In the genomic region with DNA sequence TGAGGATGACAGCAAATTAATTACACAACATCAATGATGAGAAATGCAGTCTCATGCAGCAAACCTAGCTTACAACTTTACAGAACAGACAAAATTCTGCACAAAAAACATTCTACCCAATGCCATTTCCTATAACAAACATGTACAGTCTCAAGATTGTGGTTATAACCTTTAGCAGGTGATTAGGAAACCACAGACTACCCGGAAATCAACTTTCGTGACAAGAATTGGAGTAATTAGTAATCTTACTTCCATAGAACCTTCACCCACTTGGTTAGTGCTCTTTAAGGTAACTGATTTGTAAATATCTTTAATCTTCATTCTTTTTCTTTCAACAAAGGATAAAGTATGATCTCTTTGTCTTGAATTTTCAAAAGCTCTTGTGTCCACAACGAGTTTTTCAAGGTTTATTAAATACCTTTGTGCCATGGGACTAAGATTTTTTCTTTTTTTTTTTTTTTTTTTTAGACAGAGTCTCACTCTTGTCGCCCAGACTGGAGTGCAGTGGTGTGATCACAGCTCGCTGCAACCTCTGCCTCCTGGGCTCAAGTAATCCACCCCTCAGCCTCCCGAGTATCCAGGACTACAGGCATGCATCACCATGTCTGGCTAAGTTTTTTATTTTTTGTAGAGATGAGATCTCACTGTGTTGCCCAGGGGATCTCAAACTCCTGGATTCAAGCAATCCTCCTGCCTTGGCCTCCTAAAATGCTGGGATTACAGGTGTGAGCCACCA, we compare ENCODE assay signal across 8 cellular contexts.
DNase-seq lines count a peak whose midpoint lies in the region; ATAC-seq and TF ChIP-seq lines count a peak whose summit lies in the region.

No MANE protein-coding gene starts in this region.

- intact Hi-C loops in activated CD8-positive, alpha-beta T cell treated with anti-CD3 and anti-CD28 coated beads for 36 hours (cut with micrococcal nuclease) = no loop called here

- peaks cover 22% of the 10 kb centered on the region for H3K9me3 Mint-ChIP-seq in activated CD8-positive, alpha-beta T cell treated with anti-CD3 and anti-CD28 coated beads for 36 hours
- peaks cover 13 to 20% of the 10 kb centered on the region in 2 donors for H3K9me3 Mint-ChIP-seq in stimulated activated naive B cell treated with anti-CD40 and anti-IgM and Interleukin-4, amounts not matched to agents 10 μg/mL and 1 μg/mL and 100 μg/mL, for 72 hours

- H3K27me3 Mint-ChIP-seq in activated CD8-positive, alpha-beta T cell treated with anti-CD3 and anti-CD28 coated beads for 36 hours = peaks cover 6% of the 10 kb centered on the region
- peaks cover 27 to 31% of the 10 kb centered on the region in 2 donors for H3K27me3 Mint-ChIP-seq in stimulated activated naive B cell treated with anti-CD40 and anti-IgM and Interleukin-4, amounts not matched to agents 10 μg/mL and 1 μg/mL and 100 μg/mL, for 72 hours

- H3K4me3 ChIP-seq in effector memory CD4-positive, alpha-beta T cell (ENCODE audit: insufficient read depth, low read depth, low read length, poor library complexity, severe bottlenecking) = no peak overlapping the region

- ATAC-seq in activated CD8-positive, alpha-beta T cell treated with anti-CD3 and anti-CD28 coated beads for 36 hours = peak; percentile 81
- peak; percentile 90 to 94 for ATAC-seq in stimulated activated naive B cell treated with anti-CD40 and anti-IgM and Interleukin-4, amounts not matched to agents 10 μg/mL and 1 μg/mL and 100 μg/mL, for 72 hours (replicated peaks)
- ATAC-seq in HG03045 (IDR thresholded peaks at IDR 0.05; ENCODE audit: unreplicated experiment) = no peak

- H3K4me3 Mint-ChIP-seq in activated CD8-positive, alpha-beta T cell treated with anti-CD3 and anti-CD28 coated beads for 36 hours = peak overlapping the region; percentile 42
- H3K4me3 Mint-ChIP-seq in stimulated activated naive B cell treated with anti-CD40 and anti-IgM and Interleukin-4, amounts not matched to agents 10 μg/mL and 1 μg/mL and 100 μg/mL, for 72 hours = peak overlapping the region in 1 of 2 donors; percentile 47

- CTCF ChIA-PET in activated CD8-positive, alpha-beta T cell treated with anti-CD3 and anti-CD28 coated beads for 36 hours (lab: Charles Lee) = interaction anchor here (1.1 kb wide), 1 partner anchor 23 kb away, joined by 3 read pairs; no protein-coding TSS in a partner anchor

- in situ Hi-C loops in G401 (cut with HindIII; ENCODE audit: low sequenced_read_pairs) = no loop called here

- H3K27me3 ChIP-seq in effector memory CD4-positive, alpha-beta T cell (replicated peaks; ENCODE audit: control insufficient read depth, insufficient read depth, low read length, poor library complexity, severe bottlenecking) = no peaks in the 10 kb centered on the region

- no peak for TF ChIP-seq CTCF in activated CD8-positive, alpha-beta T cell treated with anti-CD3 and anti-CD28 coated beads for 36 hours (IDR thresholded peaks at IDR 0.05)

- H3K36me3 ChIP-seq in effector memory CD4-positive, alpha-beta T cell (ENCODE audit: control insufficient read depth, insufficient read depth, low read length) = no peaks in the 10 kb centered on the region

- H3K27ac ChIP-seq in effector memory CD4-positive, alpha-beta T cell (ENCODE audit: insufficient read depth, low read length, poor library complexity, severe bottlenecking) = peak overlapping the region; percentile 53

- no peaks in the 10 kb centered on the region for H3K9me3 ChIP-seq in effector memory CD4-positive, alpha-beta T cell (ENCODE audit: control insufficient read depth, low read length)

- peak overlapping the region; percentile 93 for H3K27ac Mint-ChIP-seq in activated CD8-positive, alpha-beta T cell treated with anti-CD3 and anti-CD28 coated beads for 36 hours
- peak overlapping the region; percentile 89 for H3K27ac Mint-ChIP-seq in stimulated activated naive B cell treated with anti-CD40 and anti-IgM and Interleukin-4, amounts not matched to agents 10 μg/mL and 1 μg/mL and 100 μg/mL, for 72 hours

- H3K4me1 ChIP-seq in effector memory CD4-positive, alpha-beta T cell (ENCODE audit: control insufficient read depth, insufficient read depth, low read length, poor library complexity, severe bottlenecking) = peaks cover 30% of the 10 kb centered on the region

- H3K36me3 Mint-ChIP-seq in activated CD8-positive, alpha-beta T cell treated with anti-CD3 and anti-CD28 coated beads for 36 hours (ENCODE audit: low read depth) = peaks cover 9% of the 10 kb centered on the region
- peaks cover 12 to 18% of the 10 kb centered on the region in 2 donors for H3K36me3 Mint-ChIP-seq in stimulated activated naive B cell treated with anti-CD40 and anti-IgM and Interleukin-4, amounts not matched to agents 10 μg/mL and 1 μg/mL and 100 μg/mL, for 72 hours

- peaks cover 41% of the 10 kb centered on the region for H3K4me1 Mint-ChIP-seq in activated CD8-positive, alpha-beta T cell treated with anti-CD3 and anti-CD28 coated beads for 36 hours (ENCODE audit: low read depth)
- H3K4me1 Mint-ChIP-seq in stimulated activated naive B cell treated with anti-CD40 and anti-IgM and Interleukin-4, amounts not matched to agents 10 μg/mL and 1 μg/mL and 100 μg/mL, for 72 hours = peaks cover 12 to 39% of the 10 kb centered on the region in 2 donors

- POLR2A ChIA-PET in activated CD8-positive, alpha-beta T cell treated with anti-CD3 and anti-CD28 coated beads for 36 hours (lab: Charles Lee) = interaction anchor here (0.6 to 1.3 kb wide), 3 partner anchors 14 to 51 kb away, joined by 3 read pairs; no protein-coding TSS in a partner anchor

- peak; percentile 33 for DNase-seq in activated CD4-positive, CD25-positive, alpha-beta regulatory T cell treated with anti-CD3 and anti-CD28 coated beads, Interleukin-2, amount 50 U/mL, for 16 hours (ENCODE audit: low read depth, low spot score)
- no peak for DNase-seq in activated CD4-positive, CD25-positive, alpha-beta regulatory T cell (lab: John Stamatoyannopoulos, UW)
- peak; percentile 52 for DNase-seq in activated CD8-positive, alpha-beta T cell treated with anti-CD3 and anti-CD28 coated beads for 36 hours
- no peak for DNase-seq in effector memory CD4-positive, alpha-beta T cell
- DNase-seq in stimulated activated naive B cell treated with anti-CD40 and anti-IgM and Interleukin-4, amounts not matched to agents 10 μg/mL and 1 μg/mL and 100 μg/mL, for 72 hours = no peak
- no peak for DNase-seq in G401 (ENCODE audit: low spot score)
- DNase-seq in NCI-H1048 (lab: John Stamatoyannopoulos, UW) = no peak

Comparison
In these comparisons a context has a peak if more than half of its experiments do, and no peak if none do; other contexts are left out.
1. DNase-seq: peak in activated CD4-positive, CD25-positive, alpha-beta regulatory T cell treated with anti-CD3 and anti-CD28 coated beads, Interleukin-2, amount 50 U/mL, for 16 hours (single experiment) and activated CD8-positive, alpha-beta T cell treated with anti-CD3 and anti-CD28 coated beads for 36 hours (single experiment); none in activated CD4-positive, CD25-positive, alpha-beta regulatory T cell (0 of 4), effector memory CD4-positive, alpha-beta T cell (0 of 3), stimulated activated naive B cell treated with anti-CD40 and anti-IgM and Interleukin-4, amounts not matched to agents 10 μg/mL and 1 μg/mL and 100 μg/mL, for 72 hours (single experiment), G401 (single experiment) and NCI-H1048 (single experiment).